Comparison of ENCODE assay signal across 8 cellular contexts in the genomic region with DNA sequence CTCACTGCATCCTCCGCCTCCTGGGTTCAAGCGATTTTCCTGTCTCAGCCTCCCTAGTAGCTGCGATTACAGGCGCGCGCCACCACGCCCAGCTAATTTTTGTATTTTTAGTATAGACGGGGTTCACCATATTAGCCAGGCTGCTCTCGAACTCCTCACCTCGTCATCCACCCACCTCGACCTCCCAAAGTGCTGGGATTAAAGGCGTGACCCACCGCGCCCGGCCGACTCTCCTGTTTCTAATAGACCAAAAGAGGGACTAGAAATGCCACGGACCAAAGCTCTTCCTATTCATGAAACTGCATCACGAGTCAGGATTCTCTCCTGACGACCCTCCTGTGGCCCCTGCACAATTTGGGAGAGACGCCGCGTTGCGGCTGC. TPM values are rescaled to one million over a fixed set of nuclear protein-coding genes. Genes with fewer than 3 reads are reported as not detected.
DNase-seq lines count a peak whose midpoint lies in the region; ATAC-seq and TF ChIP-seq lines count a peak whose summit lies in the region.

No MANE protein-coding gene starts in this region.

- no peaks in the 10 kb centered on the region for H3K27me3 Mint-ChIP-seq in memory B cell

- peak overlapping the region; percentile 96 for H3K27ac Mint-ChIP-seq in memory B cell

- H3K36me3 ChIP-seq in aorta (ENCODE audit: control insufficient read depth in 1 of 2, insufficient read depth in 2 of 2, low read length in 1 of 2), result peaks cover 0 to 6% of the 10 kb centered on the region in 2 donors

- peak overlapping the region; percentile 99 for H3K4me3 Mint-ChIP-seq in memory B cell

- peaks cover 5% of the 10 kb centered on the region for H3K9me3 Mint-ChIP-seq in memory B cell

- no peaks in the 10 kb centered on the region for H3K27me3 ChIP-seq in aorta (ENCODE audit: control insufficient read depth in 1 of 2, insufficient read depth in 2 of 2, low read length in 1 of 2)

- H3K4me1 ChIP-seq in aorta (ENCODE audit: control insufficient read depth in 1 of 2, insufficient read depth in 2 of 2, low read length in 2 of 2), result no peaks in the 10 kb centered on the region

- in situ Hi-C loops in astrocyte of the cerebellum (cut with HindIII; ENCODE audit: low sequenced_read_pairs), result no loop called here

- H3K4me3 ChIP-seq in astrocyte of the cerebellum (ENCODE audit: low read depth, low read length) (peak overlapping the region; percentile 59), aorta (ENCODE audit: low read length in 2 of 2) (peak overlapping the region; percentile 46 to 78)

- H3K36me3 Mint-ChIP-seq in memory B cell, result peaks cover 22% of the 10 kb centered on the region

- H3K9me3 ChIP-seq in aorta (ENCODE audit: control insufficient read depth, low read length), result no peaks in the 10 kb centered on the region

- TF ChIP-seq CTCF in astrocyte of the cerebellum (IDR thresholded peaks at IDR 0.05; ENCODE audit: low read depth, low read length, missing control alignments), result no peak

- intact Hi-C loops in aorta (cut with DNase I), result loop anchor here (5.0 kb wide), 3 partner anchors 68 to 328 kb away; a partner anchor contains a TSS

- H3K4me1 Mint-ChIP-seq in memory B cell, result peaks cover 12% of the 10 kb centered on the region

- peak; percentile 43 for DNase-seq in stimulated activated CD4-positive, alpha-beta T cell treated with anti-CD3 and anti-CD28 coated beads, Interleukin-15, amount 100 ng/mL, for 24 hours
- DNase-seq in stimulated activated CD4-positive, alpha-beta T cell treated with anti-CD3 and anti-CD28 coated beads, Interleukin-4, amount 100 ng/mL, for 1 hour, result no peak
- DNase-seq in astrocyte of the cerebellum (ENCODE audit: low read depth), result no peak
- no peak for DNase-seq in memory B cell (ENCODE audit: low spot score in 2 of 2)
- DNase-seq in aorta, result no peak
- DNase-seq in cerebellum (ENCODE audit: low spot score), result no peak
- no peak for DNase-seq in A172 (ENCODE audit: low spot score)
- DNase-seq in NCI-H2196 treated with DMSO at 0.1 percent for 48 hours (lab: John Stamatoyannopoulos, UW; ENCODE audit: unreplicated experiment), result no peak

- ATAC-seq in memory B cell (ENCODE audit: low read depth) (no peak), aorta (ENCODE audit: low FRiP score) (no peak)

- 7 to 8% methylated on average over 23 of the region's 23 CpGs for WGBS in aorta, 2 donors

- H3K27ac ChIP-seq in aorta (ENCODE audit: low read depth in 1 of 2, low read length in 2 of 2), result peak overlapping the region; percentile 23 to 87

RNA-seq across cellular contexts. Expression of a gene that starts 0.6 kb away (rescaled TPM):
- total RNA-seq in aorta (10 to 100 TPM; 15.1 to 26.3 TPM), cerebellum (44.5 TPM)
- polyA plus RNA-seq in aorta, result 1 to 10 TPM in 1 of 2 donors, under 1 TPM in 1; 0.88 to 4.0 TPM
- 0.16 and 0.22 TPM in 2 replicates for total RNA-seq in A172 (2014; rRNA removed; shearing (Covaris generic))

Comparison
In these comparisons a context has a peak if more than half of its experiments do, and no peak if none do; other contexts are left out.
1. RNA of a gene that starts 0.6 kb away (total RNA-seq): 44.5 TPM in cerebellum (single experiment) and 15.1 to 26.3 TPM in aorta; 0.16 to 0.22 TPM in A172; every median in the first group is over 10 times any median in the second.